ENCODE assay signal across 10 cellular contexts in genomic region chr19:38277969-38278680, GRCh38. TPM values are rescaled to one million over a fixed set of nuclear protein-coding genes. Genes with fewer than 3 reads are reported as not detected.
DNase-seq lines count a peak whose midpoint lies in the region; ATAC-seq and TF ChIP-seq lines count a peak whose summit lies in the region.
"Had no signal": no experiment of that assay in that cellular context is flagged by ENCODE, and none has a peak within 500 bp of the region (broad histone marks: within the 10 kb centered on the region; RNA-seq: fewer than 3 reads in every experiment).

No MANE protein-coding gene starts in this region.

- peak; percentile 83 for DNase-seq in ELF-1 (ENCODE audit: low read depth, low spot score)
- peak; percentile 33 to 95 for DNase-seq in ascending aorta (ENCODE audit: low spot score in 2 of 2)
- peak; percentile 78 to 90 (median 83) for DNase-seq in right cardiac atrium
- DNase-seq in sigmoid colon: no peak
- no peak for DNase-seq in naive thymus-derived CD8-positive, alpha-beta T cell
- DNase-seq in natural killer cell: no peak
- no peak for DNase-seq in C1 segment of cervical spinal cord (lab: John Stamatoyannopoulos, UW)
- DNase-seq: activated CD4-positive, alpha-beta T cell treated with anti-CD3 and anti-CD28 coated beads, Interleukin-2, amount 50 U/mL, for 1 hour; DMS153 had no signal

- peak overlapping the region in 1 of 2 donors; percentile 27 for H3K4me3 ChIP-seq in ascending aorta
- H3K4me3 ChIP-seq in right cardiac atrium (ENCODE audit: low read length): no peak overlapping the region
- H3K4me3 ChIP-seq in sigmoid colon: no peak overlapping the region

- H3K9me3 ChIP-seq in ascending aorta (no peaks in the 10 kb centered on the region), right cardiac atrium (ENCODE audit: control insufficient read depth, low read length) (no peaks in the 10 kb centered on the region), sigmoid colon (no peaks in the 10 kb centered on the region)

- H3K4me3 Mint-ChIP-seq in naive thymus-derived CD8-positive, alpha-beta T cell: no peak overlapping the region
- H3K4me3 Mint-ChIP-seq in natural killer cell: no peak overlapping the region

- no peak for TF ChIP-seq POLR2A in sigmoid colon (IDR thresholded peaks at IDR 0.05)

- H3K36me3 Mint-ChIP-seq in naive thymus-derived CD8-positive, alpha-beta T cell: peaks cover 0 to 19% (median 0%) of the 10 kb centered on the region in 3 donors
- no peaks in the 10 kb centered on the region for H3K36me3 Mint-ChIP-seq in natural killer cell

- WGBS in right cardiac atrium: 41% methylated on average over 9 of the region's 9 CpGs
- 33 to 68% methylated on average over 9 of the region's 9 CpGs for WGBS in sigmoid colon, 2 donors

- H3K4me1 Mint-ChIP-seq in naive thymus-derived CD8-positive, alpha-beta T cell: peaks cover 6 to 24% (median 15%) of the 10 kb centered on the region in 4 donors
- H3K4me1 Mint-ChIP-seq in natural killer cell: no peaks in the 10 kb centered on the region

- peak in 2 of 4 donors; percentile 24 to 55 for TF ChIP-seq EP300 in sigmoid colon (IDR thresholded peaks at IDR 0.05)

- TF ChIP-seq CTCF in ascending aorta (IDR thresholded peaks at IDR 0.05) (no peak), sigmoid colon (IDR thresholded peaks at IDR 0.05) (no peak), natural killer cell (IDR thresholded peaks at IDR 0.05) (no peak)

- H3K27me3 ChIP-seq in ascending aorta (no peaks in the 10 kb centered on the region), right cardiac atrium (ENCODE audit: control insufficient read depth, insufficient read depth) (no peaks in the 10 kb centered on the region), sigmoid colon (no peaks in the 10 kb centered on the region)

- peaks cover 0 to 8% of the 10 kb centered on the region in 2 donors for H3K36me3 ChIP-seq in ascending aorta
- H3K36me3 ChIP-seq in sigmoid colon: no peaks in the 10 kb centered on the region

- peak overlapping the region in 1 of 10 donors; percentile 47 for H3K27ac Mint-ChIP-seq in naive thymus-derived CD8-positive, alpha-beta T cell
- H3K27ac Mint-ChIP-seq in natural killer cell: no peak overlapping the region

- H3K27ac ChIP-seq in ascending aorta: peak overlapping the region; percentile 85 to 89
- H3K27ac ChIP-seq in right cardiac atrium (ENCODE audit: low read length): peak overlapping the region; percentile 91
- peak overlapping the region; percentile 61 to 82 (median 70) for H3K27ac ChIP-seq in sigmoid colon

- H3K4me1 ChIP-seq in ascending aorta (peaks cover 26 to 69% of the 10 kb centered on the region in 2 donors), right cardiac atrium (ENCODE audit: control insufficient read depth, insufficient read depth, low read length) (peaks cover 11% of the 10 kb centered on the region), sigmoid colon (peaks cover 0 to 56% (median 51%) of the 10 kb centered on the region in 4 donors)

- intact Hi-C loops in ascending aorta (cut with DNase I): loop anchor here (1.0 kb wide), 3 partner anchors 14 to 38 kb away; partner anchors contain the start of gene SPINT2
- intact Hi-C loops in right cardiac atrium (cut with DNase I): loop anchor here in 1 of 4 donors (5.0 kb wide), 1 partner anchor 39 kb away; the partner anchor contains the start of genes KCNK6 and YIF1B
- intact Hi-C loops in sigmoid colon (cut with DNase I): loop anchor here (2.0 kb wide), 1 partner anchor 37 kb away; the partner anchor contains the start of gene YIF1B
- intact Hi-C loops in natural killer cell (cut with micrococcal nuclease): no loop called here

- ATAC-seq in right cardiac atrium: peak; percentile 87 to 95
- ATAC-seq in HG03196 (IDR thresholded peaks at IDR 0.05; ENCODE audit: unreplicated experiment): no peak
- no peak for ATAC-seq in naive thymus-derived CD8-positive, alpha-beta T cell
- ATAC-seq in natural killer cell: no peak

- H3K9me3 Mint-ChIP-seq in naive thymus-derived CD8-positive, alpha-beta T cell: no peaks in the 10 kb centered on the region
- H3K9me3 Mint-ChIP-seq in natural killer cell: no peaks in the 10 kb centered on the region

- POLR2A ChIA-PET in naive thymus-derived CD8-positive, alpha-beta T cell (lab: Charles Lee): interaction anchor here (0.5 kb wide), 1 partner anchor 41 kb away, joined by 3 read pairs; no protein-coding TSS in a partner anchor

- H3K27me3 Mint-ChIP-seq in naive thymus-derived CD8-positive, alpha-beta T cell: no peaks in the 10 kb centered on the region
- H3K27me3 Mint-ChIP-seq in natural killer cell (ENCODE audit: low read depth in 2 of 2): no peaks in the 10 kb centered on the region

RNA-seq across cellular contexts. Expression of gene SPINT2, which starts 13.8 kb away (rescaled TPM):
- total RNA-seq in ascending aorta: 193 TPM
- 10 to 100 TPM in 3 of 4 donors, 1 to 10 TPM in 1; 9.0 to 16.6 (median 12.2) TPM for total RNA-seq in right cardiac atrium
- 5.7 TPM for polyA plus RNA-seq in right cardiac atrium
- total RNA-seq in sigmoid colon: 10 to 100 TPM; 14.3 to 20.7 (median 16.6) TPM
- polyA plus RNA-seq in sigmoid colon: 100 to 1,000 TPM; 170 to 616 (median 178) TPM
- 10 to 100 TPM; 49.6 to 50.5 TPM for total RNA-seq in naive thymus-derived CD8-positive, alpha-beta T cell
- polyA plus RNA-seq in naive thymus-derived CD8-positive, alpha-beta T cell: 100 to 1,000 TPM; 139 to 162 (median 158) TPM
- 10 to 100 TPM in 1 of 3 donors, 1 to 10 TPM in 2; 2.7 to 13.7 (median 6.9) TPM for total RNA-seq in natural killer cell

RNA-seq across cellular contexts. Expression of gene PPP1R14A, which starts 22.0 kb away (rescaled TPM):
- total RNA-seq in ascending aorta (1,072 TPM), right cardiac atrium (10 to 100 TPM; 13.3 to 29.0 (median 21.7) TPM), sigmoid colon (100 to 1,000 TPM; 441 to 736 (median 473) TPM), natural killer cell (1 to 10 TPM in 2 of 3 donors, not detected in 1; 1.1 to 1.6 TPM)
- polyA plus RNA-seq in right cardiac atrium (51.1 TPM), sigmoid colon (10 to 100 TPM; 24.6 to 93.9 (median 29.9) TPM)
- total RNA-seq in naive thymus-derived CD8-positive, alpha-beta T cell: 1 to 10 TPM in 1 of 2 experiments, under 1 TPM in 1; 0.94 to 1.2 TPM
- polyA plus RNA-seq in naive thymus-derived CD8-positive, alpha-beta T cell: not detected

RNA-seq across cellular contexts. Expression of gene C19orf33, which starts 25.9 kb away (rescaled TPM):
- not detected for total RNA-seq in ascending aorta
- under 1 TPM in 2 of 4 donors, not detected in 2; 0.57 to 0.89 TPM for total RNA-seq in right cardiac atrium
- 4.3 TPM for polyA plus RNA-seq in right cardiac atrium
- 10 to 100 TPM in 1 of 4 donors, 1 to 10 TPM in 1, not detected in 2; 5.8 to 18.2 TPM for total RNA-seq in sigmoid colon
- 1,000 to 10,000 TPM in 2 of 3 donors, 100 to 1,000 TPM in 1; 704 to 2,364 (median 1,405) TPM for polyA plus RNA-seq in sigmoid colon
- total RNA-seq in naive thymus-derived CD8-positive, alpha-beta T cell: 1 to 10 TPM in 1 of 2 experiments, not detected in 1; 1.2 TPM
- polyA plus RNA-seq in naive thymus-derived CD8-positive, alpha-beta T cell: 1 to 10 TPM in 1 of 3 donors, not detected in 2; 1.1 TPM
- 1 to 10 TPM in 2 of 3 donors, not detected in 1; 1.5 to 4.0 TPM for total RNA-seq in natural killer cell

RNA-seq across cellular contexts. Expression of gene YIF1B, which starts 37.6 kb away (rescaled TPM):
- total RNA-seq in ascending aorta (24.7 TPM), right cardiac atrium (10 to 100 TPM; 15.9 to 24.4 (median 19.9) TPM), sigmoid colon (10 to 100 TPM; 12.5 to 22.5 (median 15.8) TPM), natural killer cell (10 to 100 TPM; 23.2 to 28.4 (median 24.1) TPM)
- polyA plus RNA-seq in right cardiac atrium (25.7 TPM), sigmoid colon (10 to 100 TPM; 13.8 to 77.5 (median 14.3) TPM)
- 10 to 100 TPM; 33.7 to 36.4 TPM for total RNA-seq in naive thymus-derived CD8-positive, alpha-beta T cell
- polyA plus RNA-seq in naive thymus-derived CD8-positive, alpha-beta T cell: 10 to 100 TPM; 40.7 to 47.8 (median 44.9) TPM

RNA-seq across cellular contexts. Expression of gene KCNK6, which starts 41.5 kb away (rescaled TPM):
- total RNA-seq in ascending aorta: 22.8 TPM
- total RNA-seq in right cardiac atrium: 1 to 10 TPM; 2.2 to 3.0 (median 2.8) TPM
- polyA plus RNA-seq in right cardiac atrium: 2.4 TPM
- total RNA-seq in sigmoid colon: 10 to 100 TPM in 3 of 4 donors, 1 to 10 TPM in 1; 6.6 to 24.6 (median 14.2) TPM
- 10 to 100 TPM in 1 of 3 donors, 1 to 10 TPM in 2; 5.4 to 20.6 (median 6.0) TPM for polyA plus RNA-seq in sigmoid colon
- 1 to 10 TPM; 6.6 to 6.8 TPM for total RNA-seq in naive thymus-derived CD8-positive, alpha-beta T cell
- polyA plus RNA-seq in naive thymus-derived CD8-positive, alpha-beta T cell: 1 to 10 TPM; 1.1 to 3.1 (median 1.2) TPM
- total RNA-seq in natural killer cell: 1 to 10 TPM; 2.1 to 6.2 (median 2.5) TPM

Comparison
In these comparisons a context has a peak if more than half of its experiments do, and no peak if none do; other contexts are left out.
1. DNase-seq: peak in ELF-1 (single experiment), ascending aorta (2 of 2) and right cardiac atrium (3 of 3); none in sigmoid colon (single experiment), naive thymus-derived CD8-positive, alpha-beta T cell (0 of 10), natural killer cell (single experiment) and C1 segment of cervical spinal cord (0 of 14).
2. ATAC-seq: peak in right cardiac atrium (2 of 2); none in HG03196 (single experiment), naive thymus-derived CD8-positive, alpha-beta T cell (0 of 2) and natural killer cell (0 of 3).
3. RNA of gene PPP1R14A, which starts 22.0 kb away (total RNA-seq): 1,072 TPM in ascending aorta (single experiment) and 441 to 736 TPM in sigmoid colon; 13.3 to 29.0 TPM in right cardiac atrium, 0.94 to 1.2 TPM in naive thymus-derived CD8-positive, alpha-beta T cell and 1.1 to 1.6 TPM in natural killer cell; every median in the first group is over 10 times any median in the second.
4. Peak in every context shown above with its lines, with median percentiles within 50 percentile points of each other: H3K27ac ChIP-seq.